Comparison of ENCODE assay signal across 2 cellular contexts in the genomic region with DNA sequence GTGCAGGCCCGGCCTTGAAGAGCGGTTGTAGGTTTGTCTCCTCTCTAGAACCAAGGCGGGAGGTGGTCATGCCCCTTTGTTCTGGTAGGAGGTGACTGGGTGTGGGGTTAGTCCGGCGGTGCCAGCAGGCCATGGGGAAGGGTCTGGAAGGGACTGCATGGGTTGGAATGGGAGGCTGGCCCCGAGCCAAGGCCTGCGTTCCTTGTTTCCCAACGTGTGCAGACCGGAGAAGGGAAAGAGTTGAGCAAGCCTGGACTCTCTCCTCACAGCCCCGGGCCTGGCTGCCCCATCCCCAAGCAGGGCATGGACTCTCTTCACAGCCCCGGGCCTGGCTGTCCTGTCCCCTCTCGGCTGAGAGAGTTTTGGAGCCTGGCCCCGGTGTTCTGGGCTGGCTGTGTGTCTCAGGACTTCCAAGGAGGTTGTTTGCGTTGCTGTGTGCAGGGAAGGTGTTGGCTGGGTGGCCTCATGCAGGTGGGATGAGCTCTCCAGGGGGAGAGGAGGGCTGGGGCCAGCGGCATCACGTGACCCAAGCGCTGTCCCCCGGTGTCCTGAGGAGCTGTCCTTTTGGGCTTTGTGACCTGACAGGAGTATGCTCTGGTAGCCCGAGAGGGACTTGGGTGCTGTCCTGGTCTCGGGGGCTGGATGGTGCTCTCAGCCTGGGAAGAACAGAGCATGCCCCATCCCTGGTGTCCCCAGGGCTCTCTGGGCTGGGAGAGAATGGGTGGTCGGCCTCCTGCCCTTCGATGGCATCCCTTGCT.
TF ChIP-seq lines count a peak whose summit lies in the region.

No MANE protein-coding gene starts in this region.

TF ChIP-seq in HEK293, 187 proteins besides CTCF, POLR2A, EP300 and RAD21:
- no peak for TF ChIP-seq ZNF768 (tag by site-specific recombination; IDR thresholded peaks at IDR 0.05)
- TF ChIP-seq SP2 (tag by site-specific recombination; IDR thresholded peaks at IDR 0.05), result 0 out of 2 replicates have a peak, but pooled peaks have one; percentile 19
- TF ChIP-seq, protein P1, sequence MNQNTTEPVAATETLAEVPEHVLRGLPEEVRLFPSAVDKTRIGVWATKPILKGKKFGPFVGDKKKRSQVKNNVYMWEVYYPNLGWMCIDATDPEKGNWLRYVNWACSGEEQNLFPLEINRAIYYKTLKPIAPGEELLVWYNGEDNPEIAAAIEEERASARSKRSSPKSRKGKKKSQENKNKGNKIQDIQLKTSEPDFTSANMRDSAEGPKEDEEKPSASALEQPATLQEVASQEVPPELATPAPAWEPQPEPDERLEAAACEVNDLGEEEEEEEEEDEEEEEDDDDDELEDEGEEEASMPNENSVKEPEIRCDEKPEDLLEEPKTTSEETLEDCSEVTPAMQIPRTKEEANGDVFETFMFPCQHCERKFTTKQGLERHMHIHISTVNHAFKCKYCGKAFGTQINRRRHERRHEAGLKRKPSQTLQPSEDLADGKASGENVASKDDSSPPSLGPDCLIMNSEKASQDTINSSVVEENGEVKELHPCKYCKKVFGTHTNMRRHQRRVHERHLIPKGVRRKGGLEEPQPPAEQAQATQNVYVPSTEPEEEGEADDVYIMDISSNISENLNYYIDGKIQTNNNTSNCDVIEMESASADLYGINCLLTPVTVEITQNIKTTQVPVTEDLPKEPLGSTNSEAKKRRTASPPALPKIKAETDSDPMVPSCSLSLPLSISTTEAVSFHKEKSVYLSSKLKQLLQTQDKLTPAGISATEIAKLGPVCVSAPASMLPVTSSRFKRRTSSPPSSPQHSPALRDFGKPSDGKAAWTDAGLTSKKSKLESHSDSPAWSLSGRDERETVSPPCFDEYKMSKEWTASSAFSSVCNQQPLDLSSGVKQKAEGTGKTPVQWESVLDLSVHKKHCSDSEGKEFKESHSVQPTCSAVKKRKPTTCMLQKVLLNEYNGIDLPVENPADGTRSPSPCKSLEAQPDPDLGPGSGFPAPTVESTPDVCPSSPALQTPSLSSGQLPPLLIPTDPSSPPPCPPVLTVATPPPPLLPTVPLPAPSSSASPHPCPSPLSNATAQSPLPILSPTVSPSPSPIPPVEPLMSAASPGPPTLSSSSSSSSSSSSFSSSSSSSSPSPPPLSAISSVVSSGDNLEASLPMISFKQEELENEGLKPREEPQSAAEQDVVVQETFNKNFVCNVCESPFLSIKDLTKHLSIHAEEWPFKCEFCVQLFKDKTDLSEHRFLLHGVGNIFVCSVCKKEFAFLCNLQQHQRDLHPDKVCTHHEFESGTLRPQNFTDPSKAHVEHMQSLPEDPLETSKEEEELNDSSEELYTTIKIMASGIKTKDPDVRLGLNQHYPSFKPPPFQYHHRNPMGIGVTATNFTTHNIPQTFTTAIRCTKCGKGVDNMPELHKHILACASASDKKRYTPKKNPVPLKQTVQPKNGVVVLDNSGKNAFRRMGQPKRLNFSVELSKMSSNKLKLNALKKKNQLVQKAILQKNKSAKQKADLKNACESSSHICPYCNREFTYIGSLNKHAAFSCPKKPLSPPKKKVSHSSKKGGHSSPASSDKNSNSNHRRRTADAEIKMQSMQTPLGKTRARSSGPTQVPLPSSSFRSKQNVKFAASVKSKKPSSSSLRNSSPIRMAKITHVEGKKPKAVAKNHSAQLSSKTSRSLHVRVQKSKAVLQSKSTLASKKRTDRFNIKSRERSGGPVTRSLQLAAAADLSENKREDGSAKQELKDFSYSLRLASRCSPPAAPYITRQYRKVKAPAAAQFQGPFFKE (tag by site-specific recombination; IDR thresholded peaks at IDR 0.05; ENCODE audit: borderline replicate concordance), result no peak
- TF ChIP-seq ZNF777 (tag by site-specific recombination; IDR thresholded peaks at IDR 0.05; ENCODE audit: borderline replicate concordance), result no peak
- TF ChIP-seq ZNF600 (tag by site-specific recombination; IDR thresholded peaks at IDR 0.05), result peak; percentile 88
- TF ChIP-seq, protein P2, sequence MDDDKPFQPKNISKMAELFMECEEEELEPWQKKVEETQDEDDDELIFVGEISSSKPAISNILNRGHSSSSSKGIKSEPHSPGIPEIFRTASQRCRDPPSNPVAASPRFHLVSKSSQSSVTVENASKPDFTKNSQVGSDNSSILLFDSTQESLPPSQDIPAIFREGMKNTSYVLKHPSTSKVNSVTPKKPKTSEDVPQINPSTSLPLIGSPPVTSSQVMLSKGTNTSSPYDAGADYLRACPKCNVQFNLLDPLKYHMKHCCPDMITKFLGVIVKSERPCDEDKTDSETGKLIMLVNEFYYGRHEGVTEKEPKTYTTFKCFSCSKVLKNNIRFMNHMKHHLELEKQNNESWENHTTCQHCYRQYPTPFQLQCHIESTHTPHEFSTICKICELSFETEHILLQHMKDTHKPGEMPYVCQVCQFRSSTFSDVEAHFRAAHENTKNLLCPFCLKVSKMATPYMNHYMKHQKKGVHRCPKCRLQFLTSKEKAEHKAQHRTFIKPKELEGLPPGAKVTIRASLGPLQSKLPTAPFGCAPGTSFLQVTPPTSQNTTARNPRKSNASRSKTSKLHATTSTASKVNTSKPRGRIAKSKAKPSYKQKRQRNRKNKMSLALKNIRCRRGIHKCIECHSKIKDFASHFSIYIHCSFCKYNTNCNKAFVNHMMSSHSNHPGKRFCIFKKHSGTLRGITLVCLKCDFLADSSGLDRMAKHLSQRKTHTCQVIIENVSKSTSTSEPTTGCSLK (tag by site-specific recombination; IDR thresholded peaks at IDR 0.05), result no peak
- TF ChIP-seq ZNF473 (tag by site-specific recombination; IDR thresholded peaks at IDR 0.05), result no peak
- peak; percentile 59 for TF ChIP-seq ZBTB17 (tag by site-specific recombination; IDR thresholded peaks at IDR 0.05)
- peak; percentile 13; the same call in 1 of the 2 replicates for TF ChIP-seq ZBTB8A (tag by site-specific recombination; IDR thresholded peaks at IDR 0.05)
- peak; percentile 35; the same call in 1 of the 2 replicates for TF ChIP-seq REST (tag by site-specific recombination; IDR thresholded peaks at IDR 0.05)
- 0 out of 2 replicates have a peak, but pooled peaks have one; percentile 22 for TF ChIP-seq IKZF3 (tag by site-specific recombination; IDR thresholded peaks at IDR 0.05)
- no peak for TF ChIP-seq ZFP37 (tag by site-specific recombination; IDR thresholded peaks at IDR 0.05)
TF ChIP-seq in HEK293: peak in this region for 6.

TF ChIP-seq in K562, 482 proteins besides CTCF, POLR2A, EP300 and RAD21:
- TF ChIP-seq HLTF (IDR thresholded peaks at IDR 0.05) (no peak), RAD51 (IDR thresholded peaks at IDR 0.05; ENCODE audit: borderline replicate concordance, low read depth) (peak; percentile 65; the same call in 1 of the 2 replicates), UBTF (IDR thresholded peaks at IDR 0.05; ENCODE audit: borderline replicate concordance in 1 of 2, low read depth in 2 of 2, low read length in 2 of 2) (0 out of 4 replicates have a peak, but pooled peaks of 1 of the 2 experiments have one; percentile 0), TGIF2 (CRISPR knock-in tag; IDR thresholded peaks at IDR 0.05) (no peak), TBP (optimal IDR thresholded peaks at IDR 0.05; ENCODE audit: low read depth, low read length) (no peak), SMAD2 (IDR thresholded peaks at IDR 0.05; ENCODE audit: low read depth, low read length) (no peak), ARID2 (IDR thresholded peaks at IDR 0.05) (no peak), HBP1 (CRISPR knock-in tag; IDR thresholded peaks at IDR 0.05) (no peak), ZNF583 (CRISPR knock-in tag; IDR thresholded peaks at IDR 0.05) (no peak), L3MBTL2 (IDR thresholded peaks at IDR 0.05) (no peak), CBFA2T2 (conservative IDR thresholded peaks at IDR 0.05) (peak; percentile 29; the same call in 1 of the 2 replicates), KDM4B (IDR thresholded peaks at IDR 0.05; ENCODE audit: borderline replicate concordance in 2 of 2, low read depth in 1 of 2) (no peak), USF1 (CRISPR knock-in tag; IDR thresholded peaks at IDR 0.05) (peak; percentile 68), GABPB2 (CRISPR knock-in tag; conservative IDR thresholded peaks at IDR 0.05) (no peak), NFIC (IDR thresholded peaks at IDR 0.05) (peak; percentile 79), TFE3 (CRISPR knock-in tag; IDR thresholded peaks at IDR 0.05) (peak; percentile 81), NR3C1 (CRISPR knock-in tag; IDR thresholded peaks at IDR 0.05) (no peak), TOE1 (IDR thresholded peaks at IDR 0.05; ENCODE audit: borderline replicate concordance) (0 out of 2 replicates have a peak, but pooled peaks have one; percentile 39), TOE1 (CRISPR knock-in tag; IDR thresholded peaks at IDR 0.05; ENCODE audit: borderline replicate concordance, low read depth) (no peak)
- TF ChIP-seq, protein P3, sequence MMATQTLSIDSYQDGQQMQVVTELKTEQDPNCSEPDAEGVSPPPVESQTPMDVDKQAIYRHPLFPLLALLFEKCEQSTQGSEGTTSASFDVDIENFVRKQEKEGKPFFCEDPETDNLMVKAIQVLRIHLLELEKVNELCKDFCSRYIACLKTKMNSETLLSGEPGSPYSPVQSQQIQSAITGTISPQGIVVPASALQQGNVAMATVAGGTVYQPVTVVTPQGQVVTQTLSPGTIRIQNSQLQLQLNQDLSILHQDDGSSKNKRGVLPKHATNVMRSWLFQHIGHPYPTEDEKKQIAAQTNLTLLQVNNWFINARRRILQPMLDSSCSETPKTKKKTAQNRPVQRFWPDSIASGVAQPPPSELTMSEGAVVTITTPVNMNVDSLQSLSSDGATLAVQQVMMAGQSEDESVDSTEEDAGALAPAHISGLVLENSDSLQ (IDR thresholded peaks at IDR 0.05), result no peak
- TF ChIP-seq, protein P4, sequence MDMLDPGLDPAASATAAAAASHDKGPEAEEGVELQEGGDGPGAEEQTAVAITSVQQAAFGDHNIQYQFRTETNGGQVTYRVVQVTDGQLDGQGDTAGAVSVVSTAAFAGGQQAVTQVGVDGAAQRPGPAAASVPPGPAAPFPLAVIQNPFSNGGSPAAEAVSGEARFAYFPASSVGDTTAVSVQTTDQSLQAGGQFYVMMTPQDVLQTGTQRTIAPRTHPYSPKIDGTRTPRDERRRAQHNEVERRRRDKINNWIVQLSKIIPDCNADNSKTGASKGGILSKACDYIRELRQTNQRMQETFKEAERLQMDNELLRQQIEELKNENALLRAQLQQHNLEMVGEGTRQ (CRISPR knock-in tag; IDR thresholded peaks at IDR 0.05), result peak; percentile 74
- TF ChIP-seq, protein P5, sequence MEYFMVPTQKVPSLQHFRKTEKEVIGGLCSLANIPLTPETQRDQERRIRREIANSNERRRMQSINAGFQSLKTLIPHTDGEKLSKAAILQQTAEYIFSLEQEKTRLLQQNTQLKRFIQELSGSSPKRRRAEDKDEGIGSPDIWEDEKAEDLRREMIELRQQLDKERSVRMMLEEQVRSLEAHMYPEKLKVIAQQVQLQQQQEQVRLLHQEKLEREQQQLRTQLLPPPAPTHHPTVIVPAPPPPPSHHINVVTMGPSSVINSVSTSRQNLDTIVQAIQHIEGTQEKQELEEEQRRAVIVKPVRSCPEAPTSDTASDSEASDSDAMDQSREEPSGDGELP (CRISPR knock-in tag; IDR thresholded peaks at IDR 0.05; ENCODE audit: borderline replicate concordance), result 0 out of 2 replicates have a peak, but pooled peaks have one; percentile 15
